ENCODE assay signal across 9 cellular contexts in genomic region chr5:160398806-160399205, GRCh38. TPM values are rescaled to one million over a fixed set of nuclear protein-coding genes. Genes with fewer than 3 reads are reported as not detected.
DNase-seq lines count a peak whose midpoint lies in the region; ATAC-seq and TF ChIP-seq lines count a peak whose summit lies in the region.
"Had no signal": no experiment of that assay in that cellular context is flagged by ENCODE, and none has a peak within 500 bp of the region (broad histone marks: within the 10 kb centered on the region; RNA-seq: fewer than 3 reads in every experiment).

No MANE protein-coding gene starts in this region.

- no peaks in the 10 kb centered on the region for H3K9me3 Mint-ChIP-seq in activated CD4-positive, alpha-beta T cell treated with anti-CD3 and anti-CD28 coated beads, Interleukin-2, amount 10 ng/mL, durations not matched to agents 24 days and 14 days
- H3K9me3 Mint-ChIP-seq in WTC11: no peaks in the 10 kb centered on the region

- H3K27ac Mint-ChIP-seq in activated CD4-positive, alpha-beta T cell treated with anti-CD3 and anti-CD28 coated beads, Interleukin-2, amount 10 ng/mL, durations not matched to agents 24 days and 14 days: no peak overlapping the region
- no peak overlapping the region for H3K27ac Mint-ChIP-seq in WTC11

- H3K9ac ChIP-seq in subcutaneous abdominal adipose tissue (ENCODE audit: low read length in 5 of 5): peak overlapping the region in 4 of 5 donors; percentile 92 to 98 (median 96)

- POLR2A ChIA-PET in WTC11 (lab: Charles Lee): no interaction called here

- H3K27ac ChIP-seq in right cardiac atrium (ENCODE audit: low read length) (no peak overlapping the region), subcutaneous abdominal adipose tissue (ENCODE audit: low read depth, low read length) (no peak overlapping the region)

- H3K4me3 Mint-ChIP-seq in activated CD4-positive, alpha-beta T cell treated with anti-CD3 and anti-CD28 coated beads, Interleukin-2, amount 10 ng/mL, durations not matched to agents 24 days and 14 days: peak overlapping the region; percentile 94
- H3K4me3 Mint-ChIP-seq in WTC11: peak overlapping the region; percentile 88

- peaks cover 2% of the 10 kb centered on the region for H3K27me3 Mint-ChIP-seq in activated CD4-positive, alpha-beta T cell treated with anti-CD3 and anti-CD28 coated beads, Interleukin-2, amount 10 ng/mL, durations not matched to agents 24 days and 14 days
- no peaks in the 10 kb centered on the region; the same call in 1 of the 2 replicates for H3K27me3 Mint-ChIP-seq in WTC11 (ENCODE audit: low read depth)

- no peaks in the 10 kb centered on the region for H3K9me3 ChIP-seq in right cardiac atrium (ENCODE audit: control insufficient read depth, low read length)
- no peaks in the 10 kb centered on the region for H3K9me3 ChIP-seq in subcutaneous abdominal adipose tissue (ENCODE audit: control insufficient read depth in 5 of 5, low read length in 5 of 5)

- intact Hi-C loops in activated CD4-positive, alpha-beta T cell treated with anti-CD3 and anti-CD28 coated beads, Interleukin-2, amount 10 ng/mL, durations not matched to agents 24 days and 14 days (cut with micrococcal nuclease): loop anchor here (5.0 kb wide), 1 partner anchor 282 kb away; the partner anchor contains the start of gene PWWP2A
- intact Hi-C loops in right cardiac atrium (cut with DNase I): no loop called here

- no peaks in the 10 kb centered on the region for H3K27me3 ChIP-seq in right cardiac atrium (ENCODE audit: control insufficient read depth, insufficient read depth)
- no peaks in the 10 kb centered on the region for H3K27me3 ChIP-seq in subcutaneous abdominal adipose tissue (ENCODE audit: control insufficient read depth in 5 of 5, insufficient read depth in 4 of 5, low read length in 5 of 5)

- no peak for ATAC-seq in WTC11
- ATAC-seq in right cardiac atrium: no peak

- H3K4me1 ChIP-seq in right cardiac atrium (ENCODE audit: control insufficient read depth, insufficient read depth, low read length) (peaks cover 3% of the 10 kb centered on the region), subcutaneous abdominal adipose tissue (ENCODE audit: control insufficient read depth in 5 of 5, insufficient read depth in 5 of 5, low read length in 5 of 5) (peaks cover 0 to 23% (median 18%) of the 10 kb centered on the region in 5 donors)

- peaks cover 14% of the 10 kb centered on the region for H3K4me1 Mint-ChIP-seq in activated CD4-positive, alpha-beta T cell treated with anti-CD3 and anti-CD28 coated beads, Interleukin-2, amount 10 ng/mL, durations not matched to agents 24 days and 14 days
- peaks cover 13% of the 10 kb centered on the region for H3K4me1 Mint-ChIP-seq in WTC11

- peaks cover 17 to 20% (median 20%) of the 10 kb centered on the region in 5 donors for H3K36me3 ChIP-seq in subcutaneous abdominal adipose tissue (ENCODE audit: control insufficient read depth in 5 of 5, insufficient read depth in 5 of 5, low read length in 5 of 5)

- peaks cover 14% of the 10 kb centered on the region for H3K36me3 Mint-ChIP-seq in activated CD4-positive, alpha-beta T cell treated with anti-CD3 and anti-CD28 coated beads, Interleukin-2, amount 10 ng/mL, durations not matched to agents 24 days and 14 days (ENCODE audit: low read depth)
- H3K36me3 Mint-ChIP-seq in WTC11: peaks cover 10% of the 10 kb centered on the region

- DNase-seq in activated CD4-positive, alpha-beta T cell treated with anti-CD3 and anti-CD28 coated beads, Interleukin-2, amount 10 ng/mL, durations not matched to agents 24 days and 14 days: no peak
- DNase-seq in activated CD4-positive, alpha-beta T cell treated with anti-CD3 and anti-CD28 coated beads for 48 hours: no peak
- DNase-seq in WTC11 (ENCODE audit: low spot score) (no peak), right cardiac atrium (no peak), NCI-H2227 (lab: John Stamatoyannopoulos, UW; ENCODE audit: unreplicated experiment) (no peak), DMS114 treated with DMSO at 0.1 percent for 48 hours (lab: John Stamatoyannopoulos, UW; ENCODE audit: unreplicated experiment) (no peak)
- DNase-seq in stimulated activated naive CD4-positive, alpha-beta T cell treated with Interleukin-2 at 50 U/mL for 16 hours (lab: John Stamatoyannopoulos, UW): no peak
- DNase-seq: DMS153 had no signal

- WGBS in right cardiac atrium: 31% methylated on average over 4 of the region's 4 CpGs

- TF ChIP-seq CTCF in WTC11 (IDR thresholded peaks at IDR 0.05): no peak

- peak overlapping the region; percentile 59 for H3K4me3 ChIP-seq in right cardiac atrium (ENCODE audit: low read length)
- peak overlapping the region; percentile 81 to 92 (median 90) for H3K4me3 ChIP-seq in subcutaneous abdominal adipose tissue (ENCODE audit: low read depth in 1 of 5, low read length in 5 of 5)

- CTCF ChIA-PET in WTC11 (lab: Charles Lee): interaction anchor here (1.5 to 3.0 kb wide), 2 partner anchors 8 to 377 kb away, joined by 4 to 12 read pairs; no protein-coding TSS in a partner anchor

TF ChIP-seq in WTC11, 78 proteins besides CTCF, POLR2A, EP300 and RAD21 (continues in another document):
- TF ChIP-seq PRRX2 (CRISPR knock-in tag; IDR thresholded peaks at IDR 0.05) (no peak), GTF2I (CRISPR knock-in tag; conservative IDR thresholded peaks at IDR 0.05) (no peak), NR3C1 (CRISPR knock-in tag; conservative IDR thresholded peaks at IDR 0.05; ENCODE audit: low read depth) (no peak), GRHL2 (CRISPR knock-in tag; IDR thresholded peaks at IDR 0.05; ENCODE audit: insufficient replicate concordance, severe bottlenecking) (no peak), ARID4B (CRISPR knock-in tag; IDR thresholded peaks at IDR 0.05; ENCODE audit: borderline replicate concordance) (no peak), GABPB1 (CRISPR knock-in tag; IDR thresholded peaks at IDR 0.05) (no peak)
- TF ChIP-seq, protein P1, sequence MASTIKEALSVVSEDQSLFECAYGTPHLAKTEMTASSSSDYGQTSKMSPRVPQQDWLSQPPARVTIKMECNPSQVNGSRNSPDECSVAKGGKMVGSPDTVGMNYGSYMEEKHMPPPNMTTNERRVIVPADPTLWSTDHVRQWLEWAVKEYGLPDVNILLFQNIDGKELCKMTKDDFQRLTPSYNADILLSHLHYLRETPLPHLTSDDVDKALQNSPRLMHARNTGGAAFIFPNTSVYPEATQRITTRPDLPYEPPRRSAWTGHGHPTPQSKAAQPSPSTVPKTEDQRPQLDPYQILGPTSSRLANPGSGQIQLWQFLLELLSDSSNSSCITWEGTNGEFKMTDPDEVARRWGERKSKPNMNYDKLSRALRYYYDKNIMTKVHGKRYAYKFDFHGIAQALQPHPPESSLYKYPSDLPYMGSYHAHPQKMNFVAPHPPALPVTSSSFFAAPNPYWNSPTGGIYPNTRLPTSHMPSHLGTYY (CRISPR knock-in tag; IDR thresholded peaks at IDR 0.05): no peak

RNA-seq across cellular contexts. Expression of gene FAM200C, which starts 1.0 kb away (rescaled TPM):
- 1.4 and 1.5 TPM in 2 replicates for total RNA-seq in activated CD4-positive, alpha-beta T cell treated with anti-CD3 and anti-CD28 coated beads, Interleukin-2, amount 10 ng/mL, durations not matched to agents 24 days and 14 days
- total RNA-seq in WTC11 (2021) (5.4 to 7.2 TPM (median 6.3 TPM) in 3 replicates), right cardiac atrium (1 to 10 TPM; 3.3 to 6.0 (median 4.5) TPM)
- 3.4 TPM for polyA plus RNA-seq in right cardiac atrium

RNA-seq across cellular contexts. Expression of gene SLU7, which starts 20.1 kb away (rescaled TPM):
- 38.4 and 39.8 TPM in 2 replicates for total RNA-seq in activated CD4-positive, alpha-beta T cell treated with anti-CD3 and anti-CD28 coated beads, Interleukin-2, amount 10 ng/mL, durations not matched to agents 24 days and 14 days
- total RNA-seq in WTC11 (2021): 28.7 to 33.3 TPM (median 32.5 TPM) in 3 replicates
- total RNA-seq in right cardiac atrium: 10 to 100 TPM; 43.6 to 57.6 (median 46.4) TPM
- 25.8 TPM for polyA plus RNA-seq in right cardiac atrium

RNA-seq across cellular contexts. Expression of gene PTTG1, which starts 22.8 kb away (rescaled TPM):
- 88.9 and 94.3 TPM in 2 replicates for total RNA-seq in activated CD4-positive, alpha-beta T cell treated with anti-CD3 and anti-CD28 coated beads, Interleukin-2, amount 10 ng/mL, durations not matched to agents 24 days and 14 days
- total RNA-seq in WTC11 (2021): 239 to 273 TPM (median 270 TPM) in 3 replicates
- total RNA-seq in right cardiac atrium: 1 to 10 TPM; 1.5 to 3.9 (median 2.5) TPM
- 2.9 TPM for polyA plus RNA-seq in right cardiac atrium

RNA-seq across cellular contexts. Expression of gene C1QTNF2, which starts 28.4 kb away (rescaled TPM):
- total RNA-seq in activated CD4-positive, alpha-beta T cell treated with anti-CD3 and anti-CD28 coated beads, Interleukin-2, amount 10 ng/mL, durations not matched to agents 24 days and 14 days: not detected in 2 replicates
- total RNA-seq in WTC11 (2021) (0.25 to 0.52 TPM (median 0.44 TPM) in 3 replicates), right cardiac atrium (1 to 10 TPM; 1.6 to 4.3 (median 2.2) TPM)
- polyA plus RNA-seq in right cardiac atrium: 2.1 TPM

Comparison
In these comparisons a context has a peak if more than half of its experiments do, and no peak if none do; other contexts are left out.
1. RNA of gene PTTG1, which starts 22.8 kb away (total RNA-seq): 239 to 273 TPM in WTC11 and 88.9 to 94.3 TPM in activated CD4-positive, alpha-beta T cell treated with anti-CD3 and anti-CD28 coated beads, Interleukin-2, amount 10 ng/mL, durations not matched to agents 24 days and 14 days; 1.5 to 3.9 TPM in right cardiac atrium; every median in the first group is over 10 times any median in the second.